In genomic region chr16:11201498-11202259, GRCh38 we compare ENCODE assay signal across 8 cellular contexts. TPM values are rescaled to one million over a fixed set of nuclear protein-coding genes. Genes with fewer than 3 reads are reported as not detected.
DNase-seq lines count a peak whose midpoint lies in the region; ATAC-seq lines count a peak whose summit lies in the region.

No MANE protein-coding gene starts in this region.

- H3K4me3 ChIP-seq in mesendoderm (ENCODE audit: low read length): no peak overlapping the region
- no peak overlapping the region for H3K4me3 ChIP-seq in effector memory CD4-positive, alpha-beta T cell (ENCODE audit: insufficient read depth, low read depth, low read length, poor library complexity, severe bottlenecking)

- H3K27ac ChIP-seq in KOPT-K1 (ENCODE audit: low read depth, low read length, poor library complexity, severe bottlenecking) (peak overlapping the region; percentile 15), mesendoderm (ENCODE audit: low read depth, low read length) (peak overlapping the region; percentile 6)
- H3K27ac ChIP-seq in effector memory CD4-positive, alpha-beta T cell (ENCODE audit: insufficient read depth, low read length, poor library complexity, severe bottlenecking): no peak overlapping the region

- no peaks in the 10 kb centered on the region for H3K79me1 ChIP-seq in mesendoderm (ENCODE audit: low read length)

- no peak overlapping the region for H3K4me2 ChIP-seq in mesendoderm (ENCODE audit: low read length)

- H3K79me2 ChIP-seq in mesendoderm (ENCODE audit: control insufficient read depth, insufficient read depth, low read length): no peaks in the 10 kb centered on the region

- peak overlapping the region; percentile 58 for H3K4ac ChIP-seq in mesendoderm (ENCODE audit: low read depth, low read length)

- H2BK15ac ChIP-seq in mesendoderm (replicated peaks; ENCODE audit: low read depth): no peak overlapping the region

- no CpG with 5 or more reads among the region's 15 CpGs for whole genome bisulfite sequencing in mesendoderm (ENCODE audit: extremely low coverage, insufficient coverage, low lambda C conversion rate)

- intact Hi-C loops in posterior cingulate gyrus (cut with DNase I): no loop called here

- H2BK120ac ChIP-seq in mesendoderm (ENCODE audit: low read depth, low read length): no peak overlapping the region

- H4K5ac ChIP-seq in mesendoderm (ENCODE audit: low read length): no peak overlapping the region

- peak overlapping the region; percentile 32 for H3K23ac ChIP-seq in mesendoderm (ENCODE audit: low read length)

- no peaks in the 10 kb centered on the region for H3K9me3 ChIP-seq in KOPT-K1 (ENCODE audit: insufficient read depth, low read length, poor library complexity, severe bottlenecking)
- H3K9me3 ChIP-seq in effector memory CD4-positive, alpha-beta T cell (ENCODE audit: control insufficient read depth, low read length): no peaks in the 10 kb centered on the region

- H3K27me3 ChIP-seq in mesendoderm (ENCODE audit: insufficient read depth, low read length, poor library complexity): no peaks in the 10 kb centered on the region
- no peaks in the 10 kb centered on the region for H3K27me3 ChIP-seq in effector memory CD4-positive, alpha-beta T cell (replicated peaks; ENCODE audit: control insufficient read depth, insufficient read depth, low read length, poor library complexity, severe bottlenecking)

- ATAC-seq in GM19467 (IDR thresholded peaks at IDR 0.05; ENCODE audit: unreplicated experiment): no peak
- ATAC-seq in HG03039 (IDR thresholded peaks at IDR 0.05; ENCODE audit: unreplicated experiment): no peak

- no peak overlapping the region for H3K9ac ChIP-seq in mesendoderm (ENCODE audit: low read length)

- H3K18ac ChIP-seq in mesendoderm (ENCODE audit: low read length): peak overlapping the region; percentile 41

- H3K36me3 ChIP-seq in KOPT-K1 (ENCODE audit: insufficient read depth, low read length) (no peaks in the 10 kb centered on the region), mesendoderm (ENCODE audit: control insufficient read depth, insufficient read depth, low read length) (no peaks in the 10 kb centered on the region)
- no peaks in the 10 kb centered on the region for H3K36me3 ChIP-seq in effector memory CD4-positive, alpha-beta T cell (ENCODE audit: control insufficient read depth, insufficient read depth, low read length)

- no peak overlapping the region for H2BK5ac ChIP-seq in mesendoderm (ENCODE audit: low read length)

- no peak overlapping the region for H4K8ac ChIP-seq in mesendoderm (ENCODE audit: low read depth, low read length)

- H2AK5ac ChIP-seq in mesendoderm (ENCODE audit: low read length): no peak overlapping the region

- DNase-seq in EH (ENCODE audit: low read depth) (peak; percentile 86), amniotic epithelial cell (ENCODE audit: low read depth) (peak; percentile 28), mesendoderm (peak; percentile 87), posterior cingulate gyrus (no peak)
- no peak for DNase-seq in effector memory CD4-positive, alpha-beta T cell

- peak overlapping the region; percentile 54 for H3K56ac ChIP-seq in mesendoderm (ENCODE audit: low read length)

- H3K4me1 ChIP-seq in mesendoderm (ENCODE audit: control insufficient read depth, low read depth, low read length): peaks cover 10% of the 10 kb centered on the region
- peaks cover 11% of the 10 kb centered on the region for H3K4me1 ChIP-seq in effector memory CD4-positive, alpha-beta T cell (ENCODE audit: control insufficient read depth, insufficient read depth, low read length, poor library complexity, severe bottlenecking)

RNA-seq across cellular contexts. Expression of gene SOCS1, which starts 54.3 kb away (rescaled TPM):
- 62.9 TPM for polyA plus RNA-seq in mesendoderm (2013, experiment 1 of 2)
- 59.7 TPM for polyA plus RNA-seq in mesendoderm (2013, experiment 2 of 2)

Comparison
In these comparisons a context has a peak if more than half of its experiments do, and no peak if none do; other contexts are left out.
1. DNase-seq: peak in EH (single experiment), amniotic epithelial cell (single experiment) and mesendoderm (single experiment); none in effector memory CD4-positive, alpha-beta T cell (0 of 3) and posterior cingulate gyrus (0 of 10).